21 cellular contexts compared by ENCODE assay signal in genomic region chr16:8346291-8346690, GRCh38.
DNase-seq lines count a peak whose midpoint lies in the region; ATAC-seq, FAIRE-seq and TF ChIP-seq lines count a peak whose summit lies in the region.
"Had no signal": no experiment of that assay in that cellular context is flagged by ENCODE, and none has a peak within 500 bp of the region (broad histone marks: within the 10 kb centered on the region; RNA-seq: fewer than 3 reads in every experiment).

No MANE protein-coding gene starts in this region.

- no peaks in the 10 kb centered on the region for H3K4me1 Mint-ChIP-seq in nephron progenitor cell

- H3K4me2 ChIP-seq in GM12878 (ENCODE audit: control insufficient read depth, insufficient read depth), result no peak overlapping the region

- no peak for TF ChIP-seq EP300 in GM12878 (IDR thresholded peaks at IDR 0.05; ENCODE audit: borderline replicate concordance in 1 of 2, control insufficient read depth in 1 of 2, low read depth in 2 of 2, low read length in 2 of 2)

- no peak overlapping the region for H3K4me3 ChIP-seq in GM12865 (ENCODE audit: low read depth, low read length)
- no peak overlapping the region for H3K4me3 ChIP-seq in GM12878
- H3K4me3 ChIP-seq: heart left ventricle, sigmoid colon had no signal

- H4K20me1 ChIP-seq in GM12878 (ENCODE audit: control insufficient read depth, insufficient read depth), result no peaks in the 10 kb centered on the region

- peak; percentile 1 for DNase-seq in GM12865 (ENCODE audit: low read depth)
- DNase-seq in MV-4-11 (lab: John Stamatoyannopoulos, UW), result peak; percentile 4
- no peak for DNase-seq in GM12878 (ENCODE audit: low read depth, low spot score)
- DNase-seq in nephron progenitor cell, result peak; percentile 71
- DNase-seq in NCI-H146 treated with DMSO at 0.1 percent for 48 hours (lab: John Stamatoyannopoulos, UW; ENCODE audit: unreplicated experiment), result no peak
- no peak for DNase-seq in dedifferentiated amniotic fluid mesenchymal stem cell (ENCODE audit: extremely low spot score)
- DNase-seq in NCI-H1048 (lab: John Stamatoyannopoulos, UW), result no peak
- DNase-seq: activated CD8-positive, alpha-beta memory T cell treated with anti-CD3 and anti-CD28 coated beads, Interleukin-2, amount 50 U/mL, for 4 hours; activated naive CD4-positive, alpha-beta T cell treated with Interleukin-2 at 50 U/mL for 16 hours; HCEC 1CT; heart left ventricle; NCI-H1092; NCI-H774; occipital lobe; sigmoid colon; stimulated activated CD4-positive, alpha-beta T cell treated with anti-CD3 and anti-CD28 coated beads, Interleukin-2, amount 100 ng/mL, for 24 hours had no signal

- CTCF ChIA-PET in GM12878 (lab: Yijun Ruan, JAX), result no interaction called here

- no peaks in the 10 kb centered on the region for H3K9me3 Mint-ChIP-seq in nephron progenitor cell

- BruUV-seq in GM12878 (replicated peaks; lab: Mats Ljungman, UMichigan), result no TSS peak

- H3K4me3 Mint-ChIP-seq in nephron progenitor cell, result no peak overlapping the region

- 52% methylated on average over 3 of the region's 3 CpGs for WGBS in GM12878 (ENCODE audit: insufficient coverage, insufficient replicate concordance, low lambda C conversion rate, missing lambda C conversion rate)

- H3K4me1 ChIP-seq in GM12878 (ENCODE audit: control insufficient read depth, insufficient read depth, low read length), result no peaks in the 10 kb centered on the region
- H3K4me1 ChIP-seq: Caco-2, heart left ventricle, sigmoid colon had no signal

- no peaks in the 10 kb centered on the region for H3K79me2 ChIP-seq in GM12878 (ENCODE audit: control insufficient read depth, insufficient read depth, low read length)

- no peak for TF ChIP-seq CTCF in GM12865 (IDR thresholded peaks at IDR 0.05; ENCODE audit: insufficient read depth, low read depth, low read length, missing control alignments)
- TF ChIP-seq CTCF in GM12878 (IDR thresholded peaks at IDR 0.05 in 2 of 3, conservative IDR thresholded peaks at IDR 0.05 in 1 of 3; ENCODE audit: control insufficient read depth in 2 of 3, extremely low read depth in 1 of 3, insufficient read depth in 1 of 3, low read depth in 3 of 3, low read length in 3 of 3), result no peak
- TF ChIP-seq CTCF in nephron progenitor cell (IDR thresholded peaks at IDR 0.05), result no peak

- no peaks in the 10 kb centered on the region for H3K36me3 ChIP-seq in GM12878 (ENCODE audit: control insufficient read depth in 2 of 2, insufficient read depth in 2 of 2, low read length in 1 of 2)
- H3K36me3 ChIP-seq: heart left ventricle, sigmoid colon had no signal

- ATAC-seq in GM12878, result no peak
- no peak for ATAC-seq in HG02571 (IDR thresholded peaks at IDR 0.05; ENCODE audit: unreplicated experiment)
- ATAC-seq: activated CD4-positive, CD25-positive, alpha-beta regulatory T cell treated with anti-CD3 and anti-CD28 coated beads, Interleukin-2, amount 50 U/mL, for 24 hours; heart left ventricle had no signal

- RAD21 ChIA-PET in GM12878 (lab: Charles Lee; ENCODE audit: unreplicated experiment), result no interaction called here

- SMC1A ChIA-PET in GM12878 (lab: Charles Lee; ENCODE audit: uncharacterized antibody, unreplicated experiment), result no interaction called here

- H3K9ac ChIP-seq in GM12878 (ENCODE audit: control insufficient read depth, insufficient read depth, low read length), result no peak overlapping the region

- no peak overlapping the region for H2AFZ ChIP-seq in GM12878 (ENCODE audit: control insufficient read depth, low read depth, low read length)

- no peaks in the 10 kb centered on the region for H3K36me3 Mint-ChIP-seq in nephron progenitor cell (ENCODE audit: low read depth)

- no peak overlapping the region for H3K27ac Mint-ChIP-seq in nephron progenitor cell

- no peaks in the 10 kb centered on the region for H3K27me3 ChIP-seq in GM12878 (replicated peaks in 1 of 2; ENCODE audit: control insufficient read depth in 2 of 2, insufficient read depth in 2 of 2, low read length in 1 of 2)
- H3K27me3 ChIP-seq: heart left ventricle, sigmoid colon had no signal

- no peak for FAIRE-seq in GM12878 (lab: Jason Lieb, UNC)
- FAIRE-seq: HTR-8/SVneo, RCC 7860 had no signal

- TF ChIP-seq RAD21 in GM12878 (IDR thresholded peaks at IDR 0.05; ENCODE audit: insufficient read depth, low read depth, low read length), result no peak

- TF ChIP-seq POLR2A in GM12878 (IDR thresholded peaks at IDR 0.05; ENCODE audit: low read depth, low read length), result no peak

- in situ Hi-C loops in GM12878 (cut with MboI), result no loop called here

- intact Hi-C loops in GM12878 (cut with micrococcal nuclease; ENCODE audit: unreplicated experiment), result no loop called here

- POLR2A ChIA-PET in GM12878 (lab: Charles Lee), result no interaction called here

- H3K9me3 ChIP-seq in GM12878 (replicated peaks; ENCODE audit: control insufficient read depth, insufficient read depth, low read length), result no peaks in the 10 kb centered on the region
- H3K9me3 ChIP-seq: Caco-2, heart left ventricle, sigmoid colon had no signal

- peaks cover 16% of the 10 kb centered on the region for H3K27me3 Mint-ChIP-seq in nephron progenitor cell (ENCODE audit: low read depth, poor library complexity)

- H3K27ac ChIP-seq in GM12878 (ENCODE audit: control insufficient read depth, insufficient read depth), result no peak overlapping the region
- H3K27ac ChIP-seq: heart left ventricle, sigmoid colon had no signal

TF ChIP-seq in GM12878, 131 proteins besides CTCF, POLR2A, EP300 and RAD21:
- TF ChIP-seq MLLT1 (IDR thresholded peaks at IDR 0.05) (no peak), E2F4 (IDR thresholded peaks at IDR 0.05; ENCODE audit: low read depth, low read length) (no peak), REST (IDR thresholded peaks at IDR 0.05; ENCODE audit: low read depth, low read length) (peak; percentile 80), SMC3 (IDR thresholded peaks at IDR 0.05; ENCODE audit: borderline replicate concordance, low read length) (no peak), BCLAF1 (IDR thresholded peaks at IDR 0.05) (no peak)

Comparison
In these comparisons a context has a peak if more than half of its experiments do, and no peak if none do; other contexts are left out.
1. DNase-seq: peak in GM12865 (single experiment), MV-4-11 (single experiment) and nephron progenitor cell (single experiment); none in GM12878 (single experiment), NCI-H146 treated with DMSO at 0.1 percent for 48 hours (single experiment), dedifferentiated amniotic fluid mesenchymal stem cell (single experiment) and NCI-H1048 (single experiment).